ENCODE assay signal across 27 cellular contexts in the genomic region with DNA sequence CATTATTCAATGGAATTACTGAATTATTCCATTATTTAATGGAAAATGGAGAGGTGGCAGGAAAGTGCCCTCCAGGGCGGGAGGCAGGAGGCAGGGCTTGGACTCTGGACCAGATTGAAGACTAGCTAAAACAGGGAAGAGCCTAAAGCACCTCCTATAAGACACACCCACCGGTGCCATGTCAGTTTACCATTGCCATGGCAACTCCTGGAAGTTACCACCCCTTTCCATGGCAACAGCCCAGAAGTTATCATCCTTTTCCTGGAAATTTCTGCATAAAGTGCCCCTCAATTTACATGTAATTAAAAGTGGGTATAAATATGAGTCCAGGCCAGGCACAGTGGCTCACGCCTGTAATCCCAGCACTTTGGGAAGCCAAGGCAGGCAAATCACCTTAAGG.
A peak's percentile ranks its signal among the peaks of the same experiment; 100 is the strongest.
DNase-seq lines count a peak whose midpoint lies in the region; ATAC-seq, FAIRE-seq and TF ChIP-seq lines count a peak whose summit lies in the region.
"Had no signal": no experiment of that assay in that cellular context is flagged by ENCODE, and none has a peak within 500 bp of the region (broad histone marks: within the 10 kb centered on the region; RNA-seq: fewer than 3 reads in every experiment).

No MANE protein-coding gene starts in this region.

- no peaks in the 10 kb centered on the region for H3K27me3 ChIP-seq in colonic mucosa
- H3K27me3 ChIP-seq in HepG2 (ENCODE audit: control insufficient read depth in 1 of 2, insufficient read depth in 2 of 2, low read length in 2 of 2) = peaks cover 8 to 69% of the 10 kb centered on the region in 2 experiments; a peak in 4 of 5 replicates
- no peaks in the 10 kb centered on the region for H3K27me3 ChIP-seq in CD8-positive, alpha-beta T cell (ENCODE audit: insufficient read depth, low read length)
- H3K27me3 ChIP-seq: BE2C, SJSA1 had no signal

- no peak for ATAC-seq in HepG2
- no peak for ATAC-seq in HG03280 (IDR thresholded peaks at IDR 0.05; ENCODE audit: unreplicated experiment)
- no peak for ATAC-seq in CD8-positive, alpha-beta T cell

- TF ChIP-seq RAD21 in HepG2 (CRISPR knock-in tag; IDR thresholded peaks at IDR 0.05) = no peak

- no peak overlapping the region for H3K9ac ChIP-seq in colonic mucosa (ENCODE audit: low read depth in 2 of 2, low read length in 2 of 2)
- H3K9ac ChIP-seq in HepG2 (ENCODE audit: insufficient read depth, low read depth, low read length) = no peak overlapping the region

- H4K20me1 ChIP-seq in HepG2 (ENCODE audit: insufficient read depth, low read length) = no peaks in the 10 kb centered on the region

- POLR2A ChIA-PET in HepG2 (lab: Yijun Ruan, JAX) = no interaction called here
- POLR2A ChIA-PET in CD8-positive, alpha-beta T cell (lab: Charles Lee) = no interaction called here

- in situ Hi-C loops in HepG2 (cut with HindIII; ENCODE audit: extremely low pct_ligation_motif_present, low pct_unique_long_range_greater_than_20kb) = loop anchor here (25.0 kb wide), 1 partner anchor 1281 kb away; a partner anchor contains a TSS

- no peaks in the 10 kb centered on the region for H3K4me1 Mint-ChIP-seq in CD8-positive, alpha-beta T cell (ENCODE audit: low read depth)
- H3K4me1 Mint-ChIP-seq: CD14-positive monocyte had no signal

- no peak for TF ChIP-seq POLR2A in HepG2 (IDR thresholded peaks at IDR 0.05; ENCODE audit: insufficient read depth in 1 of 2, low read depth in 2 of 2, low read length in 2 of 2)

- peak; percentile 11 for DNase-seq in NCI-H748 (lab: John Stamatoyannopoulos, UW; ENCODE audit: unreplicated experiment)
- DNase-seq in NCI-H748 treated with DMSO at 0.1 percent for 48 hours (lab: John Stamatoyannopoulos, UW) = no peak
- DNase-seq in colonic mucosa = peak; percentile 16
- DNase-seq in HepG2 (ENCODE audit: low spot score) = no peak
- peak; percentile 9 for DNase-seq in stimulated activated CD8-positive, alpha-beta memory T cell treated with anti-CD3 and anti-CD28 coated beads, Interleukin-4, amount 100 ng/mL, for 48 hours
- DNase-seq in NCI-H2196 (lab: John Stamatoyannopoulos, UW; ENCODE audit: unreplicated experiment) = no peak
- no peak for DNase-seq in CD8-positive, alpha-beta T cell
- DNase-seq: 8988T; ACHN; BE2C; DMS53; Karpas-422; NCI-H1092 treated with DMSO at 0.1 percent for 48 hours; NCI-H1436; NCI-H187 treated with DMSO at 0.1 percent for 48 hours; NCI-H2171 treated with DMSO at 0.1 percent for 48 hours; NCI-H524; NCI-H82; NK-92 treated with Interleukin-12 subunit alpha and Interleukin-12 subunit beta, amount 100 ng/mL, for 24 hours; PC-9; Right ventricle myocardium superior had no signal

- H3K27ac ChIP-seq in colonic mucosa (no peak overlapping the region), HepG2 (ENCODE audit: extremely low read length, insufficient read depth, low read length) (no peak overlapping the region)
- no peak overlapping the region for H3K27ac ChIP-seq in CD8-positive, alpha-beta T cell (ENCODE audit: low read depth, low read length)
- H3K27ac ChIP-seq: HL-60, PC-9, SJSA1 had no signal

- intact Hi-C loops in colonic mucosa (cut with DNase I) = no loop called here
- intact Hi-C loops in HepG2 (cut with micrococcal nuclease; ENCODE audit: unreplicated experiment) = no loop called here
- intact Hi-C loops in CD8-positive, alpha-beta T cell (cut with DNase I, micrococcal nuclease) = no loop called here

- no TSS peak for BruUV-seq in HepG2 (replicated peaks; lab: Mats Ljungman, UMichigan)

- no peak overlapping the region for H3K4me3 ChIP-seq in colonic mucosa
- H3K4me3 ChIP-seq in HepG2 (replicated peaks in 1 of 3; ENCODE audit: insufficient read depth in 1 of 3, low read depth in 2 of 3, low read length in 3 of 3) = no peak overlapping the region
- H3K4me3 ChIP-seq in CD8-positive, alpha-beta T cell (ENCODE audit: low read depth, low read length) = no peak overlapping the region
- H3K4me3 ChIP-seq: PC-9, SJSA1 had no signal

- FAIRE-seq in HepG2 (lab: Jason Lieb, UNC) = no peak
- FAIRE-seq: GM18507, H54 had no signal

- H3K27me3 Mint-ChIP-seq in CD8-positive, alpha-beta T cell (ENCODE audit: low read depth) = no peaks in the 10 kb centered on the region

- no peaks in the 10 kb centered on the region for H3K9me3 Mint-ChIP-seq in CD8-positive, alpha-beta T cell

- H3K4me1 ChIP-seq in colonic mucosa (no peaks in the 10 kb centered on the region), HepG2 (ENCODE audit: insufficient read depth, low read length) (no peaks in the 10 kb centered on the region)
- no peaks in the 10 kb centered on the region for H3K4me1 ChIP-seq in CD8-positive, alpha-beta T cell (ENCODE audit: insufficient read depth, low read length)
- H3K4me1 ChIP-seq: BE2C, SJSA1 had no signal

- TF ChIP-seq CTCF in colonic mucosa (IDR thresholded peaks at IDR 0.05) (no peak), HepG2 (CRISPR knock-in tag; IDR thresholded peaks at IDR 0.05) (no peak)
- TF ChIP-seq CTCF in CD8-positive, alpha-beta T cell (IDR thresholded peaks at IDR 0.05) = no peak

- H2AFZ ChIP-seq in HepG2 (ENCODE audit: low read length) = no peak overlapping the region
- H2AFZ ChIP-seq: PC-9 had no signal

- H3K4me2 ChIP-seq in HepG2 (ENCODE audit: low read depth, low read length) = no peak overlapping the region
- H3K4me2 ChIP-seq: PC-9 had no signal

- H3K36me3 ChIP-seq in colonic mucosa (no peaks in the 10 kb centered on the region), HepG2 (replicated peaks in 1 of 2; ENCODE audit: control insufficient read depth in 1 of 2, insufficient read depth in 2 of 2, low read length in 2 of 2) (no peaks in the 10 kb centered on the region)
- H3K36me3 ChIP-seq in CD8-positive, alpha-beta T cell (ENCODE audit: insufficient read depth, low read length) = no peaks in the 10 kb centered on the region
- H3K36me3 ChIP-seq: BE2C, SJSA1 had no signal

- H3K9me3 ChIP-seq in colonic mucosa (no peaks in the 10 kb centered on the region), HepG2 (ENCODE audit: low read length) (no peaks in the 10 kb centered on the region)
- H3K9me3 ChIP-seq in CD8-positive, alpha-beta T cell (ENCODE audit: low read length) = no peaks in the 10 kb centered on the region
- H3K9me3 ChIP-seq: BE2C, SJSA1 had no signal

- no peaks in the 10 kb centered on the region for H3K79me2 ChIP-seq in HepG2 (ENCODE audit: insufficient read depth, low read length)

- TF ChIP-seq EP300 in HepG2 (IDR thresholded peaks at IDR 0.05; ENCODE audit: low read depth in 2 of 2, low read length in 2 of 2) = no peak
- TF ChIP-seq EP300 in HepG2 (CRISPR knock-in tag; IDR thresholded peaks at IDR 0.05; ENCODE audit: borderline replicate concordance) = no peak

- CTCF ChIA-PET in HepG2 (lab: Yijun Ruan, JAX; ENCODE audit: low intra/inter-chr PET ratio, low total read pairs) = no interaction called here
- CTCF ChIA-PET in CD8-positive, alpha-beta T cell (lab: Charles Lee) = no interaction called here

- no peaks in the 10 kb centered on the region for H3K36me3 Mint-ChIP-seq in CD8-positive, alpha-beta T cell
- H3K36me3 Mint-ChIP-seq: CD14-positive monocyte had no signal

- H3K4me3 Mint-ChIP-seq in CD8-positive, alpha-beta T cell = no peak overlapping the region
- H3K4me3 Mint-ChIP-seq: CD14-positive monocyte had no signal

- H3K27ac Mint-ChIP-seq in CD8-positive, alpha-beta T cell = no peak overlapping the region
- H3K27ac Mint-ChIP-seq: CD14-positive monocyte had no signal

- WGBS in HepG2 (ENCODE audit: low lambda C conversion rate) = 13% methylated on average over 3 of the region's 3 CpGs

TF ChIP-seq in HepG2, 621 proteins besides CTCF, POLR2A, EP300 and RAD21:
- 0 out of 2 replicates have a peak, but pooled peaks have one; percentile 19 for TF ChIP-seq RFX1 (IDR thresholded peaks at IDR 0.05)
- TF ChIP-seq, protein P1, sequence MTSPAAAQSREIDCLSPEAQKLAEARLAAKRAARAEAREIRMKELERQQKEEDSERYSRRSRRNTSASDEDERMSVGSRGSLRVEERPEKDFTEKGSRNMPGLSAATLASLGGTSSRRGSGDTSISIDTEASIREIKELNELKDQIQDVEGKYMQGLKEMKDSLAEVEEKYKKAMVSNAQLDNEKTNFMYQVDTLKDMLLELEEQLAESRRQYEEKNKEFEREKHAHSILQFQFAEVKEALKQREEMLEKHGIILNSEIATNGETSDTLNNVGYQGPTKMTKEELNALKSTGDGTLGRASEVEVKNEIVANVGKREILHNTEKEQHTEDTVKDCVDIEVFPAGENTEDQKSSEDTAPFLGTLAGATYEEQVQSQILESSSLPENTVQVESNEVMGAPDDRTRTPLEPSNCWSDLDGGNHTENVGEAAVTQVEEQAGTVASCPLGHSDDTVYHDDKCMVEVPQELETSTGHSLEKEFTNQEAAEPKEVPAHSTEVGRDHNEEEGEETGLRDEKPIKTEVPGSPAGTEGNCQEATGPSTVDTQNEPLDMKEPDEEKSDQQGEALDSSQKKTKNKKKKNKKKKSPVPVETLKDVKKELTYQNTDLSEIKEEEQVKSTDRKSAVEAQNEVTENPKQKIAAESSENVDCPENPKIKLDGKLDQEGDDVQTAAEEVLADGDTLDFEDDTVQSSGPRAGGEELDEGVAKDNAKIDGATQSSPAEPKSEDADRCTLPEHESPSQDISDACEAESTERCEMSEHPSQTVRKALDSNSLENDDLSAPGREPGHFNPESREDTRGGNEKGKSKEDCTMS (CRISPR knock-in tag; conservative IDR thresholded peaks at IDR 0.05) = no peak
- TF ChIP-seq, protein P2, sequence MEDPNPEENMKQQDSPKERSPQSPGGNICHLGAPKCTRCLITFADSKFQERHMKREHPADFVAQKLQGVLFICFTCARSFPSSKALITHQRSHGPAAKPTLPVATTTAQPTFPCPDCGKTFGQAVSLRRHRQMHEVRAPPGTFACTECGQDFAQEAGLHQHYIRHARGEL (CRISPR knock-in tag; IDR thresholded peaks at IDR 0.05) = no peak
- TF ChIP-seq GTF3A (CRISPR knock-in tag; conservative IDR thresholded peaks at IDR 0.05) = no peak

Comparison
In these comparisons a context has a peak if more than half of its experiments do, and no peak if none do; other contexts are left out.
1. DNase-seq: peak in NCI-H748 (single experiment), colonic mucosa (single experiment) and stimulated activated CD8-positive, alpha-beta memory T cell treated with anti-CD3 and anti-CD28 coated beads, Interleukin-4, amount 100 ng/mL, for 48 hours (single experiment); none in NCI-H748 treated with DMSO at 0.1 percent for 48 hours (single experiment), HepG2 (single experiment), NCI-H2196 (single experiment) and CD8-positive, alpha-beta T cell (0 of 7).